In genomic region chr14:34065222-34065621, GRCh38 we compare ENCODE assay signal across 1 cellular context.
TF ChIP-seq lines count a peak whose summit lies in the region.

No MANE protein-coding gene starts in this region.

TF ChIP-seq in HepG2, 621 proteins besides CTCF, POLR2A, EP300 and RAD21:
- no peak for TF ChIP-seq STAT6 (CRISPR knock-in tag; IDR thresholded peaks at IDR 0.05; ENCODE audit: borderline replicate concordance)
- TF ChIP-seq ZNF788 (CRISPR knock-in tag; IDR thresholded peaks at IDR 0.05; ENCODE audit: borderline replicate concordance) = 0 out of 2 replicates have a peak, but pooled peaks have one; percentile 20
